Comparison of ENCODE assay signal across 8 cellular contexts in the genomic region with DNA sequence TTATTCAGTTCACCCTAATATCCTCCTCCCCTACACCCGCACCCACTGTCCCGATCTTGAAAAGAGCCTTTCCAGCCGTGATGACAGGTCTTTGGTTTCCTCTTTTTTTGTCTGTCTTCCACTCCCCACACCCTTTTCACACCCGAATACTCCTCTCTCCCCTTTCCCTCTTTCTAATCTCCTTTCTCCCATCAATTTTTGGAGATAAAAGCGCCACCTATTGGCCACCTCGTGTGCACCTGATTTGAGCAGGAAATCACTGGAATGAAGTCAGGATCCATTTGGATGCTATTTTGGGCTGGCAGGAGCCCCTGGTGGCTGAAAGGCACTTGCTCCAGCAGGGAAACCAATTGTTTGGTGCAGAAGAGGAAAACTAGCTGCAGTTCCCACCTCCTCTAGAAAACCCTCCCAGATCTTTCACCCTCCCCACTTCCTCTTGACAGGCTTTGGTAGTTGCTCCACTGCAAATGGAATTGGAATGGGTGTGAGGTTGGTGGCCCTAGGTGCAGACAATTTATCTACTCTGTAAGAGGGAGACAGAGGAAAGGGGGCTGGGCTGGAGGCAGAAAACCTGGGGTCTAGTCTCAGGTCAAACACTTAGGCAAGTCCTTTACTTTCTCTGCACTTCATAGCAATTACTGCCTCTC. TPM values are rescaled to one million over a fixed set of nuclear protein-coding genes. Genes with fewer than 3 reads are reported as not detected.
DNase-seq lines count a peak whose midpoint lies in the region; ATAC-seq and TF ChIP-seq lines count a peak whose summit lies in the region.

No MANE protein-coding gene starts in this region.

- H3K27me3 ChIP-seq in adrenal gland, result no peaks in the 10 kb centered on the region

- no peak overlapping the region for H3K27ac ChIP-seq in adrenal gland

- peak; percentile 45 to 64 (median 58) for TF ChIP-seq CTCF in adrenal gland (IDR thresholded peaks at IDR 0.05)

- peak; percentile 34 for ATAC-seq in Right ventricle myocardium inferior
- no peak for ATAC-seq in HG02623 (IDR thresholded peaks at IDR 0.05; ENCODE audit: unreplicated experiment)
- ATAC-seq in HG03045 (IDR thresholded peaks at IDR 0.05; ENCODE audit: unreplicated experiment), result no peak
- ATAC-seq in GM21576 (IDR thresholded peaks at IDR 0.05; ENCODE audit: unreplicated experiment), result no peak

- no peak for DNase-seq in Right ventricle myocardium inferior (ENCODE audit: missing footprints)
- no peak for DNase-seq in cardiac septum (ENCODE audit: low spot score)
- peak; percentile 64 for DNase-seq in NCI-H2029 (lab: John Stamatoyannopoulos, UW)
- DNase-seq in adrenal gland, result peak in 4 of 7 donors; percentile 30 to 47 (median 40)
- DNase-seq in left kidney (ENCODE audit: low read depth, low spot score), result peak; percentile 83

- intact Hi-C loops in Right ventricle myocardium inferior (cut with DNase I), result loop anchor here (5.0 kb wide), 1 partner anchor 247 kb away; no protein-coding TSS in a partner anchor
- intact Hi-C loops in cardiac septum (cut with DNase I), result loop anchor here (2.0 kb wide), 1 partner anchor 36 kb away; no protein-coding TSS in a partner anchor
- intact Hi-C loops in adrenal gland (cut with DNase I), result loop anchor here in 1 of 2 donors (5.0 kb wide), 1 partner anchor 232 kb away; the partner anchor contains the start of gene PDZK1IP1

- no peaks in the 10 kb centered on the region for H3K36me3 ChIP-seq in adrenal gland (replicated peaks in 1 of 2)

- no peaks in the 10 kb centered on the region for H3K4me1 ChIP-seq in adrenal gland (replicated peaks in 1 of 2)

- no peaks in the 10 kb centered on the region for H3K9me3 ChIP-seq in adrenal gland (replicated peaks in 1 of 3)

- WGBS in adrenal gland, 4 donors, result 6 to 10% (median 9%) methylated on average over 6 of the region's 6 CpGs

- no peak for TF ChIP-seq POLR2A in adrenal gland (IDR thresholded peaks at IDR 0.05)

- no peak overlapping the region for H3K4me3 ChIP-seq in adrenal gland

RNA-seq across cellular contexts. Expression of gene FOXE3, which starts 8.4 kb away (rescaled TPM):
- total RNA-seq in Right ventricle myocardium inferior, result not detected
- not detected for total RNA-seq in cardiac septum
- total RNA-seq in adrenal gland, result not detected
- polyA plus RNA-seq in adrenal gland, result under 1 TPM in 1 of 3 donors, not detected in 2; 0.07 TPM

RNA-seq across cellular contexts. Expression of gene FOXD2, which starts 13.4 kb away (rescaled TPM):
- 0.05 TPM for total RNA-seq in Right ventricle myocardium inferior
- total RNA-seq in cardiac septum, result 0.08 TPM
- total RNA-seq in adrenal gland, result 1 to 10 TPM in 5 of 8 donors, under 1 TPM in 3; 0.53 to 3.3 (median 1.3) TPM
- polyA plus RNA-seq in adrenal gland, result under 1 TPM; 0.31 to 0.40 (median 0.32) TPM

Comparison
In these comparisons a context has a peak if more than half of its experiments do, and no peak if none do; other contexts are left out.
1. DNase-seq: peak in NCI-H2029 (single experiment), adrenal gland (4 of 7) and left kidney (single experiment); none in Right ventricle myocardium inferior (single experiment) and cardiac septum (single experiment).